In the genomic region with DNA sequence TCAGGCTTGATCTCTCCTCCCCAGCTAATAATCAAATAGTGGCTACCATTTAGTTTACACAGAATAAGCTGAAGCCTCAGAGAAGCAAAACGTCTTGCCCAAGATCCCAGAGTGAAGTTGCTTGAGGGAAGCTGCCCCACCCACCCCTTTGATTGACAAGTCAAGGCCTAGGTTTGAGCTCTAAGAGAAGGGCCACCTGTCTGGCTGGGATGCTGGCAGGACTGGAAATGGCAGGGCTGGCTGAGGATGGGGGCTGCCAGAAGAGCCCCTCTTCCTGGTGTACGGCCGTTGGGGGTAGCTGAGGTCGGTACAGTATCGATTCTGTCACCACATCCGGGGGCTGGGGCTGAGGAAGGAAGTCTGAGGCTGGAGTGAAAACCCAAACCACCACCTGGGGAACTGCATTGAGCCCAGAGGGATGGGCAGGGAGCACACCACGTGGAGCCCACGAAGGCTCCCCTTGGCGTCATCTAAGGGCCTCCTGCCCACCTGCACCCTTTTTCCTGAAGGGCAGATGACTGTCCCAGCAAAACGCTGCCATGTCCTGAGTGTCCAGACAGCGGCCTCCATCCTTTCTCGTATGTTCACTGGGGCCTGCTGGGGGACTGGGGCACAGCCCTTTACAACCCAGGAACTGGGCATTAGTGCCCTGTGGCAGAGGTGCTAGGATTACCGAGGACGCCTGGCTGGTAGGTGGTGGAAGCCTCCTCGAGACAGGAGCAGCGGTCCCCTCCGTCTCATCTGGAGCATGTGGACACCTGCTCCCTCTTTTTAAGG, we compare ENCODE assay signal across 8 cellular contexts. TPM values are rescaled to one million over a fixed set of nuclear protein-coding genes. Genes with fewer than 3 reads are reported as not detected.
DNase-seq lines count a peak whose midpoint lies in the region; ATAC-seq and TF ChIP-seq lines count a peak whose summit lies in the region.

No MANE protein-coding gene starts in this region.

- TF ChIP-seq CTCF in Panc1 (IDR thresholded peaks at IDR 0.05): no peak

- H3K9me3 ChIP-seq in Panc1 (ENCODE audit: control insufficient read depth, insufficient read depth, low read depth, low read length): no peaks in the 10 kb centered on the region

- ATAC-seq in Panc1: no peak
- ATAC-seq in HG03280 (IDR thresholded peaks at IDR 0.05; ENCODE audit: unreplicated experiment): no peak

- CTCF ChIA-PET in Panc1 (lab: Charles Lee): no interaction called here

- H3K36me3 ChIP-seq in Panc1 (ENCODE audit: control insufficient read depth, insufficient read depth, low read length): peaks cover 5% of the 10 kb centered on the region; the same call in 1 of the 2 replicates

- DNase-seq in activated gamma-delta T cell treated with Interleukin-2 at 50 U/mL for 16 hours: peak; percentile 67
- DNase-seq in activated gamma-delta T cell (lab: John Stamatoyannopoulos, UW): no peak
- DNase-seq in Panc1 (ENCODE audit: low read depth, low spot score): no peak
- peak; percentile 42 for DNase-seq in activated T-helper 9 cell treated with anti-CD3 and anti-CD28 coated beads, Interleukin-2, amount 50 U/mL, for 16 hours (ENCODE audit: low read depth)
- DNase-seq in iris pigment epithelial cell (ENCODE audit: low read depth): peak; percentile 54
- peak; percentile 44 to 54 for DNase-seq in stimulated activated CD8-positive, alpha-beta memory T cell treated with anti-CD3 and anti-CD28 coated beads, Interleukin-7, amount 100 ng/mL, for 48 hours (ENCODE audit: extremely low read depth in 1 of 2, low read depth in 1 of 2)
- DNase-seq in occipital lobe (lab: John Stamatoyannopoulos, UW): no peak

- peak overlapping the region; percentile 74; the same call in 1 of the 2 replicates for H3K27ac ChIP-seq in Panc1 (ENCODE audit: low read length)

- intact Hi-C loops in Panc1 (cut with micrococcal nuclease; ENCODE audit: unreplicated experiment): no loop called here

- H3K27me3 ChIP-seq in Panc1 (ENCODE audit: control insufficient read depth, insufficient read depth, low read length): no peaks in the 10 kb centered on the region

- no peak overlapping the region for H3K4me3 ChIP-seq in Panc1 (ENCODE audit: low read depth in 2 of 2, low read length in 2 of 2)

- H3K4me1 ChIP-seq in Panc1 (ENCODE audit: control insufficient read depth, insufficient read depth, low read length): peaks cover 5% of the 10 kb centered on the region

- POLR2A ChIA-PET in Panc1 (lab: Charles Lee): interaction anchor here (0.6 kb wide), 1 partner anchor 10 kb away, joined by 4 read pairs; no protein-coding TSS in a partner anchor

- in situ Hi-C loops in Panc1 (cut with HindIII; ENCODE audit: low pct_unique_long_range_greater_than_20kb, low sequenced_read_pairs): no loop called here

- BruUV-seq in Panc1 (replicated peaks; lab: Mats Ljungman, UMichigan): no TSS peak

RNA-seq across cellular contexts. Expression of gene PRKD2, which starts 1.4 kb away (rescaled TPM):
- total RNA-seq in Panc1 (2021; ENCODE audit: unreplicated experiment) (41.2 TPM), occipital lobe (4.7 TPM)
- polyA plus RNA-seq in Panc1 (2012; ENCODE audit: insufficient read length): 44.2 TPM

RNA-seq across cellular contexts. Expression of gene FKRP, which starts 27.5 kb away (rescaled TPM):
- 21.6 TPM for total RNA-seq in Panc1 (2021; ENCODE audit: unreplicated experiment)
- polyA plus RNA-seq in Panc1 (2012; ENCODE audit: insufficient read length): 20.0 TPM
- 11.7 TPM for total RNA-seq in occipital lobe

RNA-seq across cellular contexts. Expression of gene STRN4, which starts 27.9 kb away (rescaled TPM):
- total RNA-seq in Panc1 (2021; ENCODE audit: unreplicated experiment): 89.5 TPM
- polyA plus RNA-seq in Panc1 (2012; ENCODE audit: insufficient read length): 137 TPM
- total RNA-seq in occipital lobe: 85.2 TPM

RNA-seq across cellular contexts. Expression of gene DACT3, which starts 57.4 kb away (rescaled TPM):
- total RNA-seq in Panc1 (2021; ENCODE audit: unreplicated experiment) (1.0 TPM), occipital lobe (14.5 TPM)
- polyA plus RNA-seq in Panc1 (2012; ENCODE audit: insufficient read length): 0.44 TPM

Comparison
In these comparisons a context has a peak if more than half of its experiments do, and no peak if none do; other contexts are left out.
1. DNase-seq: peak in activated gamma-delta T cell treated with Interleukin-2 at 50 U/mL for 16 hours (single experiment), activated T-helper 9 cell treated with anti-CD3 and anti-CD28 coated beads, Interleukin-2, amount 50 U/mL, for 16 hours (single experiment), iris pigment epithelial cell (single experiment) and stimulated activated CD8-positive, alpha-beta memory T cell treated with anti-CD3 and anti-CD28 coated beads, Interleukin-7, amount 100 ng/mL, for 48 hours (2 of 2); none in activated gamma-delta T cell (single experiment), Panc1 (single experiment) and occipital lobe (single experiment).